ENCODE assay signal across 8 cellular contexts in the genomic region with DNA sequence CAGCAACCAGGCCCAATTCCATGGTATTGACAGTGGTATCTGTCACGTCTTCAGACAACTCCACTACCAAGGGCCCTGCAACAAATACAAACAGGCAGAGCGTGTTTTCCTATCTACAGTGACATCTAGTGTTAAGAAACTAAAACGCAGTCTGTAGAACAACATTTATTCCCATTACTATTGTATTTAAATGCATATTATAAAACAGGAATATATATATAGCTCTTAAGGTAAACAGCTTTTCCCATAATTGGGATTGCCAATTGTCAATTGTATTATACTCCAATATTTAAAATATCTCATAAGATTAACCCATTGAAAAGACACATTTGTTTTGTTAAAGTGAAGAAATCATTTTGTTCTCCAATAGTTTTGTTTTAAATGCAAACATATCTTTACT.
A peak's percentile ranks its signal among the peaks of the same experiment; 100 is the strongest.
DNase-seq lines count a peak whose midpoint lies in the region; ATAC-seq and TF ChIP-seq lines count a peak whose summit lies in the region.

No MANE protein-coding gene starts in this region.

- CTCF ChIA-PET in BJ (lab: Yijun Ruan, JAX) (interaction anchor here (0.6 to 2.3 kb wide), 11 partner anchors 9 to 1988 kb away, joined by 3 to 11 read pairs (median 4); no protein-coding TSS in a partner anchor), Panc1 (lab: Charles Lee) (interaction anchor here (0.6 kb wide), 2 partner anchors 168 to 691 kb away, joined by 3 to 7 read pairs; no protein-coding TSS in a partner anchor)

- no peaks in the 10 kb centered on the region for H3K9me3 Mint-ChIP-seq in naive B cell

- POLR2A ChIA-PET in BJ (lab: Charles Lee) (no interaction called here), Panc1 (lab: Charles Lee) (no interaction called here)

- H3K4me1 Mint-ChIP-seq in naive B cell = peaks cover 7 to 16% (median 7%) of the 10 kb centered on the region in 3 donors

- ATAC-seq in GM18907 (IDR thresholded peaks at IDR 0.05; ENCODE audit: unreplicated experiment) (peak; percentile 70), Panc1 (0 out of 2 replicates have a peak, but pooled peaks have one; percentile 62), naive B cell (ENCODE audit: low read depth in 2 of 2) (peak; percentile 45 to 52), HG02970 (IDR thresholded peaks at IDR 0.05; ENCODE audit: low FRiP score, unreplicated experiment) (no peak)

- DNase-seq in BJ (ENCODE audit: low read depth) = peak; percentile 9
- DNase-seq in KG1 (lab: John Stamatoyannopoulos, UW) = peak; percentile 44
- DNase-seq in Panc1 (ENCODE audit: low read depth, low spot score) = peak; percentile 22
- no peak for DNase-seq in epithelial cell of proximal tubule (ENCODE audit: low read depth)
- peak; percentile 35 for DNase-seq in naive B cell
- DNase-seq in activated CD4-positive, alpha-beta T cell treated with anti-CD3 and anti-CD28 coated beads, Interleukin-2, amount 50 U/mL, for 48 hours = no peak

- in situ Hi-C loops in Panc1 (cut with HindIII; ENCODE audit: low pct_unique_long_range_greater_than_20kb, low sequenced_read_pairs) = no loop called here

- H3K27ac Mint-ChIP-seq in naive B cell = peak overlapping the region in 1 of 6 donors; percentile 10

- intact Hi-C loops in Panc1 (cut with micrococcal nuclease; ENCODE audit: unreplicated experiment) = no loop called here

- no peak overlapping the region for H3K4me3 ChIP-seq in BJ (ENCODE audit: low read depth, low read length)
- H3K4me3 ChIP-seq in Panc1 (ENCODE audit: low read depth in 2 of 2, low read length in 2 of 2) = no peak overlapping the region
- no peak overlapping the region for H3K4me3 ChIP-seq in epithelial cell of proximal tubule (ENCODE audit: low read depth, low read length)

- TF ChIP-seq CTCF in BJ (IDR thresholded peaks at IDR 0.05; ENCODE audit: insufficient read depth, low read depth, low read length) (peak; percentile 63), Panc1 (IDR thresholded peaks at IDR 0.05) (peak; percentile 72; the same call in 1 of the 2 replicates), epithelial cell of proximal tubule (conservative IDR thresholded peaks at IDR 0.05; ENCODE audit: low read depth, low read length) (peak; percentile 67)

- H3K4me1 ChIP-seq in Panc1 (ENCODE audit: control insufficient read depth, insufficient read depth, low read length) = no peaks in the 10 kb centered on the region

- H3K36me3 ChIP-seq in BJ (ENCODE audit: control insufficient read depth, insufficient read depth, low read length) (no peaks in the 10 kb centered on the region), Panc1 (ENCODE audit: control insufficient read depth, insufficient read depth, low read length) (no peaks in the 10 kb centered on the region)

- peaks cover 2 to 7% of the 10 kb centered on the region in 2 donors for H3K36me3 Mint-ChIP-seq in naive B cell

- no TSS peak for BruUV-seq in Panc1 (replicated peaks; lab: Mats Ljungman, UMichigan)

- H3K27me3 ChIP-seq in BJ (ENCODE audit: control insufficient read depth, insufficient read depth, low read length) (no peaks in the 10 kb centered on the region), Panc1 (ENCODE audit: control insufficient read depth, insufficient read depth, low read length) (no peaks in the 10 kb centered on the region)

- no peak overlapping the region for H3K27ac ChIP-seq in Panc1 (ENCODE audit: low read length)

- H3K4me3 Mint-ChIP-seq in naive B cell = no peak overlapping the region

- H3K27me3 Mint-ChIP-seq in naive B cell = no peaks in the 10 kb centered on the region

- H3K9me3 ChIP-seq in Panc1 (ENCODE audit: control insufficient read depth, insufficient read depth, low read depth, low read length) = no peaks in the 10 kb centered on the region

Comparison
In these comparisons a context has a peak if more than half of its experiments do, and no peak if none do; other contexts are left out.
1. DNase-seq: peak in BJ (single experiment), KG1 (single experiment), Panc1 (single experiment) and naive B cell (single experiment); none in epithelial cell of proximal tubule (single experiment) and activated CD4-positive, alpha-beta T cell treated with anti-CD3 and anti-CD28 coated beads, Interleukin-2, amount 50 U/mL, for 48 hours (0 of 2).
2. Peak in every context shown above with its lines, with median percentiles within 50 percentile points of each other: CTCF ChIP-seq.